Comparison of ENCODE assay signal across 7 cellular contexts in the genomic region with DNA sequence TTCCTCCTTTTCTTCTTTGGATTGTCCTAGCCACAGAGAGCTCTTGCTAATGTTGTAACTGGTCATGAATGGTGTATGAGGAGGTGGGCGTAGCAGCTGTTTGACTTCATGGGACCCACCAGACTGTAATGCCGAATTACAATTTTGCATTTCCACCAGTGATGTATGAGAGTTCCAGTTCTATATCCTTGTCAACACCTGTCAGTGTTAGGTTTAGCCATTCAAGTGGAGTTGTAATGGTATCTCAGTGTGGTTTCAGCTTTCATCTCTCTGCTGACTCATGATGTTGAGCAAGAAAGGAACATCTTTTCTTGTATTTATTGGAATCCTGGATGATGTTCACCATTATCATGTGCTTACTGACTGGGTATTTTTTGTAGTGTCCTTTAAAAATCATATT. TPM values are rescaled to one million over a fixed set of nuclear protein-coding genes. Genes with fewer than 3 reads are reported as not detected.
DNase-seq lines count a peak whose midpoint lies in the region; ATAC-seq and TF ChIP-seq lines count a peak whose summit lies in the region.

No MANE protein-coding gene starts in this region.

- H3K36me3 ChIP-seq in parathyroid adenoma (ENCODE audit: control insufficient read depth, insufficient read depth, low read length) = no peaks in the 10 kb centered on the region

- peaks cover 39% of the 10 kb centered on the region for H3K79me2 ChIP-seq in parathyroid adenoma

- H3K4me1 ChIP-seq in parathyroid adenoma = no peaks in the 10 kb centered on the region

- peak; percentile 92 for DNase-seq in LHCN-M2 (ENCODE audit: low read depth)
- DNase-seq in astrocyte of the spinal cord (ENCODE audit: low read depth, low spot score) = peak; percentile 66
- no peak for DNase-seq in activated gamma-delta T cell (lab: John Stamatoyannopoulos, UW)
- no peak for DNase-seq in hypothalamus (lab: John Stamatoyannopoulos, UW)

- TF ChIP-seq CTCF in astrocyte of the spinal cord (IDR thresholded peaks at IDR 0.05; ENCODE audit: low read depth, low read length) = no peak
- no peak for TF ChIP-seq CTCF in parathyroid adenoma (IDR thresholded peaks at IDR 0.05)

- H2AFZ ChIP-seq in parathyroid adenoma = no peak overlapping the region

- peak overlapping the region; percentile 12 for H3K27ac ChIP-seq in parathyroid adenoma

- ATAC-seq in GM18498 (IDR thresholded peaks at IDR 0.05; ENCODE audit: unreplicated experiment) (peak; percentile 45), GM21723 (IDR thresholded peaks at IDR 0.05; ENCODE audit: unreplicated experiment) (peak; percentile 40)

- no peaks in the 10 kb centered on the region for H3K27me3 ChIP-seq in parathyroid adenoma (ENCODE audit: control insufficient read depth, insufficient read depth, low read length)

- H3K4me3 ChIP-seq in astrocyte of the spinal cord (ENCODE audit: low read depth, low read length) (no peak overlapping the region), parathyroid adenoma (ENCODE audit: low read depth, low read length) (no peak overlapping the region)

- H3K9ac ChIP-seq in parathyroid adenoma = no peak overlapping the region

- in situ Hi-C loops in astrocyte of the spinal cord (cut with HindIII; ENCODE audit: low sequenced_read_pairs) = no loop called here

- no peak overlapping the region for H3K4me2 ChIP-seq in parathyroid adenoma (ENCODE audit: low read length)

- H3K9me3 ChIP-seq in parathyroid adenoma (ENCODE audit: control insufficient read depth, low read length) = no peaks in the 10 kb centered on the region

RNA-seq across cellular contexts. Expression of a gene that starts 5.1 kb away (rescaled TPM):
- total RNA-seq in LHCN-M2 (2014; rRNA removed) = 42.5 and 50.5 TPM in 2 replicates
- 48.0 TPM for polyA plus RNA-seq in LHCN-M2 (2012)

Comparison
In these comparisons a context has a peak if more than half of its experiments do, and no peak if none do; other contexts are left out.
1. DNase-seq: peak in LHCN-M2 (single experiment) and astrocyte of the spinal cord (single experiment); none in activated gamma-delta T cell (single experiment) and hypothalamus (0 of 51).